In the genomic region with DNA sequence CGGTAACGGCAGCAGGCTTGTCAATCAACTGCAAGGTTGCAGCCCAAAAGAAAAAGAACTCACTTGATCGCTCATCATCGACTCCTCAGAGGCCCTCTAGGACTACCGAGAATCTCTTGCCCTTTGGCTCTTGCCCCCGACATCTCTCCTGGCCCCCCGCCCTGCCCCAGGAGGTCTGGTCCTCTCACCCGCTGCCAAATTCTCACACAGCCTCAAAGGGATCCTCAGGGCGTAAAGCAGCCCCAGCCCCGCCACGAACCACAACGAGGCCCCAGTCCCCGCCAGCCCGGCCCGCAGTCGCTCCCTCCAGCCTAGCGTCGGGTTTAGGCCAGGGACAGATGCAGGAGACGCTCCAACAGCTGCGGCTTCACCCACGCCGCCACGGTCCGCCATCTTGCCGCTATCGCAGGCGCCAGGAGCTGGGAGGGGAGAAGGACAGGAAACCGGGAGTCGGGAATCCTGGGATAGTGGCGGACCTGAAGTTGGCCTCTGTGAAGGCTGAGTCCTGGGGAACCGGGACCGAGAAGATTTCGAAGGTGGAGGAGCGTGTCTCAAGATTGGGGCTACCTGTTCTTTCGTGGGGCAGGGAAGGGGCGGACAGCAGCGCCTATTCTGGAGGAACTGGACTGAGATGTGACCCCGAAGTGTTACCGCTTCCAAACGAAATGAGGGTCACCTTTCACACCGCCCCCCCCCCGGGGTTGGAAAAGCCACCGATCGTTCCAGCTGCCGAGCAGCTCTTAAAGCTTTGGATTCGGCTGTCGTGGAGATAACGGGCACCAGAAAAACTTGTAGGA, we compare ENCODE assay signal across 1 cellular context.
TF ChIP-seq lines count a peak whose summit lies in the region.

TSS of gene ST7L (minus strand) at position 421 of the 797 bp plus-strand sequence. CDS start at position 393, 28 bp downstream.

TF ChIP-seq in K562, 482 proteins besides CTCF, POLR2A, EP300 and RAD21 (continued from another document and continues in another):
- TF ChIP-seq, protein P1, sequence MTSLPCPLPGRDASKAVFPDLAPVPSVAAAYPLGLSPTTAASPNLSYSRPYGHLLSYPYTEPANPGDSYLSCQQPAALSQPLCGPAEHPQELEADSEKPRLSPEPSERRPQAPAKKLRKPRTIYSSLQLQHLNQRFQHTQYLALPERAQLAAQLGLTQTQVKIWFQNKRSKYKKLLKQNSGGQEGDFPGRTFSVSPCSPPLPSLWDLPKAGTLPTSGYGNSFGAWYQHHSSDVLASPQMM (CRISPR knock-in tag; IDR thresholded peaks at IDR 0.05): no peak
- TF ChIP-seq HDGF (IDR thresholded peaks at IDR 0.05) (no peak), ZNF551 (CRISPR knock-in tag; IDR thresholded peaks at IDR 0.05) (no peak), STAT5B (CRISPR knock-in tag; IDR thresholded peaks at IDR 0.05) (no peak), ZNF263 (CRISPR knock-in tag; IDR thresholded peaks at IDR 0.05; ENCODE audit: borderline replicate concordance) (no peak), EGR1 (conservative IDR thresholded peaks at IDR 0.05) (peak; percentile 66), ZNF354B (CRISPR knock-in tag; IDR thresholded peaks at IDR 0.05) (no peak), RBM14 (IDR thresholded peaks at IDR 0.05; ENCODE audit: borderline replicate concordance, insufficient read depth, low read depth, low read length) (0 out of 2 replicates have a peak, but pooled peaks have one; percentile 91), ZNF239 (CRISPR knock-in tag; IDR thresholded peaks at IDR 0.05) (no peak), CBX8 (IDR thresholded peaks at IDR 0.05; ENCODE audit: borderline replicate concordance, extremely low read depth, low read depth, low read length, poor library complexity, severe bottlenecking) (no peak), CREBBP (IDR thresholded peaks at IDR 0.05; ENCODE audit: low read depth, low read length) (no peak), SOX6 (IDR thresholded peaks at IDR 0.05) (no peak), ZBTB17 (CRISPR knock-in tag; IDR thresholded peaks at IDR 0.05) (no peak), HDAC1 (IDR thresholded peaks at IDR 0.05) (peak in 1 of 2 experiments; percentile 71; a peak in 2 of 4 replicates), HMGN3 (IDR thresholded peaks at IDR 0.05; ENCODE audit: borderline replicate concordance, extremely low read depth, insufficient read length, low read depth, low read length) (peak; percentile 53), SIX5 (IDR thresholded peaks at IDR 0.05; ENCODE audit: borderline replicate concordance in 1 of 2, insufficient read depth in 1 of 2, low read depth in 1 of 2, low read length in 2 of 2) (no peak), ZNF282 (CRISPR knock-in tag; IDR thresholded peaks at IDR 0.05) (no peak), EWSR1 (IDR thresholded peaks at IDR 0.05; ENCODE audit: borderline replicate concordance, low read depth, partially characterized antibody) (no peak), CBX2 (IDR thresholded peaks at IDR 0.05; ENCODE audit: insufficient read depth, low read length, poor library complexity, severe bottlenecking) (no peak), ZBTB33 (CRISPR knock-in tag; IDR thresholded peaks at IDR 0.05) (0 out of 2 replicates have a peak, but pooled peaks have one; percentile 7), PHTF2 (CRISPR knock-in tag; IDR thresholded peaks at IDR 0.05) (no peak), GTF2F1 (IDR thresholded peaks at IDR 0.05; ENCODE audit: low read depth, low read length) (no peak), NBN (IDR thresholded peaks at IDR 0.05; ENCODE audit: low read depth) (no peak), IRF1 (CRISPR knock-in tag; IDR thresholded peaks at IDR 0.05; ENCODE audit: borderline replicate concordance) (0 out of 2 replicates have a peak, but pooled peaks have one; percentile 27), SLC30A9 (CRISPR knock-in tag; IDR thresholded peaks at IDR 0.05) (no peak), SNIP1 (IDR thresholded peaks at IDR 0.05; ENCODE audit: low read depth) (no peak), ZKSCAN8 (CRISPR knock-in tag; IDR thresholded peaks at IDR 0.05) (no peak), NELFE (IDR thresholded peaks at IDR 0.05; ENCODE audit: insufficient read depth, insufficient read length) (no peak), ESRRA (IDR thresholded peaks at IDR 0.05; ENCODE audit: borderline replicate concordance, low read depth) (no peak), CREB3 (tag; conservative IDR thresholded peaks at IDR 0.05; ENCODE audit: low read depth) (no peak), ETV1 (tag; conservative IDR thresholded peaks at IDR 0.05; ENCODE audit: low read depth) (peak; percentile 54; the same call in 1 of the 2 replicates), ZNF707 (CRISPR knock-in tag; conservative IDR thresholded peaks at IDR 0.05) (no peak), JUN (IDR thresholded peaks at IDR 0.05; ENCODE audit: borderline replicate concordance, low read depth, low read length) (no peak), JUN (CRISPR knock-in tag; IDR thresholded peaks at IDR 0.05; ENCODE audit: borderline replicate concordance) (no peak), ZBTB9 (CRISPR knock-in tag; IDR thresholded peaks at IDR 0.05) (no peak), ZC3H4 (CRISPR knock-in tag; IDR thresholded peaks at IDR 0.05; ENCODE audit: borderline replicate concordance) (no peak; the same call in none of the 2 replicates), NCOA6 (IDR thresholded peaks at IDR 0.05) (no peak), ZKSCAN3 (CRISPR knock-in tag; IDR thresholded peaks at IDR 0.05) (no peak), SP1 (CRISPR knock-in tag; IDR thresholded peaks at IDR 0.05) (no peak)
- TF ChIP-seq, protein P2, sequence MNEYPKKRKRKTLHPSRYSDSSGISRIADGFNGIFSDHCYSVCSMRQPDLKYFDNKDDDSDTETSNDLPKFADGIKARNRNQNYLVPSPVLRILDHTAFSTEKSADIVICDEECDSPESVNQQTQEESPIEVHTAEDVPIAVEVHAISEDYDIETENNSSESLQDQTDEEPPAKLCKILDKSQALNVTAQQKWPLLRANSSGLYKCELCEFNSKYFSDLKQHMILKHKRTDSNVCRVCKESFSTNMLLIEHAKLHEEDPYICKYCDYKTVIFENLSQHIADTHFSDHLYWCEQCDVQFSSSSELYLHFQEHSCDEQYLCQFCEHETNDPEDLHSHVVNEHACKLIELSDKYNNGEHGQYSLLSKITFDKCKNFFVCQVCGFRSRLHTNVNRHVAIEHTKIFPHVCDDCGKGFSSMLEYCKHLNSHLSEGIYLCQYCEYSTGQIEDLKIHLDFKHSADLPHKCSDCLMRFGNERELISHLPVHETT (CRISPR knock-in tag; conservative IDR thresholded peaks at IDR 0.05 in 1 of 2, IDR thresholded peaks at IDR 0.05 in 1 of 2): no peak
- TF ChIP-seq, protein P3, sequence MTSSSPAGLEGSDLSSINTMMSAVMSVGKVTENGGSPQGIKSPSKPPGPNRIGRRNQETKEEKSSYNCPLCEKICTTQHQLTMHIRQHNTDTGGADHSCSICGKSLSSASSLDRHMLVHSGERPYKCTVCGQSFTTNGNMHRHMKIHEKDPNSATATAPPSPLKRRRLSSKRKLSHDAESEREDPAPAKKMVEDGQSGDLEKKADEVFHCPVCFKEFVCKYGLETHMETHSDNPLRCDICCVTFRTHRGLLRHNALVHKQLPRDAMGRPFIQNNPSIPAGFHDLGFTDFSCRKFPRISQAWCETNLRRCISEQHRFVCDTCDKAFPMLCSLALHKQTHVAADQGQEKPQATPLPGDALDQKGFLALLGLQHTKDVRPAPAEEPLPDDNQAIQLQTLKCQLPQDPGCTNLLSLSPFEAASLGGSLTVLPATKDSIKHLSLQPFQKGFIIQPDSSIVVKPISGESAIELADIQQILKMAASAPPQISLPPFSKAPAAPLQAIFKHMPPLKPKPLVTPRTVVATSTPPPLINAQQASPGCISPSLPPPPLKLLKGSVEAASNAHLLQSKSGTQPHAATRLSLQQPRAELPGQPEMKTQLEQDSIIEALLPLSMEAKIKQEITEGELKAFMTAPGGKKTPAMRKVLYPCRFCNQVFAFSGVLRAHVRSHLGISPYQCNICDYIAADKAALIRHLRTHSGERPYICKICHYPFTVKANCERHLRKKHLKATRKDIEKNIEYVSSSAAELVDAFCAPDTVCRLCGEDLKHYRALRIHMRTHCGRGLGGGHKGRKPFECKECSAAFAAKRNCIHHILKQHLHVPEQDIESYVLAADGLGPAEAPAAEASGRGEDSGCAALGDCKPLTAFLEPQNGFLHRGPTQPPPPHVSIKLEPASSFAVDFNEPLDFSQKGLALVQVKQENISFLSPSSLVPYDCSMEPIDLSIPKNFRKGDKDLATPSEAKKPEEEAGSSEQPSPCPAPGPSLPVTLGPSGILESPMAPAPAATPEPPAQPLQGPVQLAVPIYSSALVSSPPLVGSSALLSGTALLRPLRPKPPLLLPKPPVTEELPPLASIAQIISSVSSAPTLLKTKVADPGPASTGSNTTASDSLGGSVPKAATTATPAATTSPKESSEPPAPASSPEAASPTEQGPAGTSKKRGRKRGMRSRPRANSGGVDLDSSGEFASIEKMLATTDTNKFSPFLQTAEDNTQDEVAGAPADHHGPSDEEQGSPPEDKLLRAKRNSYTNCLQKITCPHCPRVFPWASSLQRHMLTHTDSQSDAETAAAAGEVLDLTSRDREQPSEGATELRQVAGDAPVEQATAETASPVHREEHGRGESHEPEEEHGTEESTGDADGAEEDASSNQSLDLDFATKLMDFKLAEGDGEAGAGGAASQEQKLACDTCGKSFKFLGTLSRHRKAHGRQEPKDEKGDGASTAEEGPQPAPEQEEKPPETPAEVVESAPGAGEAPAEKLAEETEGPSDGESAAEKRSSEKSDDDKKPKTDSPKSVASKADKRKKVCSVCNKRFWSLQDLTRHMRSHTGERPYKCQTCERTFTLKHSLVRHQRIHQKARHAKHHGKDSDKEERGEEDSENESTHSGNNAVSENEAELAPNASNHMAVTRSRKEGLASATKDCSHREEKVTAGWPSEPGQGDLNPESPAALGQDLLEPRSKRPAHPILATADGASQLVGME (CRISPR knock-in tag; IDR thresholded peaks at IDR 0.05): no peak
- TF ChIP-seq, protein P4, sequence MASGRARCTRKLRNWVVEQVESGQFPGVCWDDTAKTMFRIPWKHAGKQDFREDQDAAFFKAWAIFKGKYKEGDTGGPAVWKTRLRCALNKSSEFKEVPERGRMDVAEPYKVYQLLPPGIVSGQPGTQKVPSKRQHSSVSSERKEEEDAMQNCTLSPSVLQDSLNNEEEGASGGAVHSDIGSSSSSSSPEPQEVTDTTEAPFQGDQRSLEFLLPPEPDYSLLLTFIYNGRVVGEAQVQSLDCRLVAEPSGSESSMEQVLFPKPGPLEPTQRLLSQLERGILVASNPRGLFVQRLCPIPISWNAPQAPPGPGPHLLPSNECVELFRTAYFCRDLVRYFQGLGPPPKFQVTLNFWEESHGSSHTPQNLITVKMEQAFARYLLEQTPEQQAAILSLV (tag; IDR thresholded peaks at IDR 0.05): no peak
- TF ChIP-seq, protein P5, sequence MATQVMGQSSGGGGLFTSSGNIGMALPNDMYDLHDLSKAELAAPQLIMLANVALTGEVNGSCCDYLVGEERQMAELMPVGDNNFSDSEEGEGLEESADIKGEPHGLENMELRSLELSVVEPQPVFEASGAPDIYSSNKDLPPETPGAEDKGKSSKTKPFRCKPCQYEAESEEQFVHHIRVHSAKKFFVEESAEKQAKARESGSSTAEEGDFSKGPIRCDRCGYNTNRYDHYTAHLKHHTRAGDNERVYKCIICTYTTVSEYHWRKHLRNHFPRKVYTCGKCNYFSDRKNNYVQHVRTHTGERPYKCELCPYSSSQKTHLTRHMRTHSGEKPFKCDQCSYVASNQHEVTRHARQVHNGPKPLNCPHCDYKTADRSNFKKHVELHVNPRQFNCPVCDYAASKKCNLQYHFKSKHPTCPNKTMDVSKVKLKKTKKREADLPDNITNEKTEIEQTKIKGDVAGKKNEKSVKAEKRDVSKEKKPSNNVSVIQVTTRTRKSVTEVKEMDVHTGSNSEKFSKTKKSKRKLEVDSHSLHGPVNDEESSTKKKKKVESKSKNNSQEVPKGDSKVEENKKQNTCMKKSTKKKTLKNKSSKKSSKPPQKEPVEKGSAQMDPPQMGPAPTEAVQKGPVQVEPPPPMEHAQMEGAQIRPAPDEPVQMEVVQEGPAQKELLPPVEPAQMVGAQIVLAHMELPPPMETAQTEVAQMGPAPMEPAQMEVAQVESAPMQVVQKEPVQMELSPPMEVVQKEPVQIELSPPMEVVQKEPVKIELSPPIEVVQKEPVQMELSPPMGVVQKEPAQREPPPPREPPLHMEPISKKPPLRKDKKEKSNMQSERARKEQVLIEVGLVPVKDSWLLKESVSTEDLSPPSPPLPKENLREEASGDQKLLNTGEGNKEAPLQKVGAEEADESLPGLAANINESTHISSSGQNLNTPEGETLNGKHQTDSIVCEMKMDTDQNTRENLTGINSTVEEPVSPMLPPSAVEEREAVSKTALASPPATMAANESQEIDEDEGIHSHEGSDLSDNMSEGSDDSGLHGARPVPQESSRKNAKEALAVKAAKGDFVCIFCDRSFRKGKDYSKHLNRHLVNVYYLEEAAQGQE (CRISPR knock-in tag; IDR thresholded peaks at IDR 0.05; ENCODE audit: low read depth): no peak
